Comparison of ENCODE assay signal across 8 cellular contexts in the genomic region with DNA sequence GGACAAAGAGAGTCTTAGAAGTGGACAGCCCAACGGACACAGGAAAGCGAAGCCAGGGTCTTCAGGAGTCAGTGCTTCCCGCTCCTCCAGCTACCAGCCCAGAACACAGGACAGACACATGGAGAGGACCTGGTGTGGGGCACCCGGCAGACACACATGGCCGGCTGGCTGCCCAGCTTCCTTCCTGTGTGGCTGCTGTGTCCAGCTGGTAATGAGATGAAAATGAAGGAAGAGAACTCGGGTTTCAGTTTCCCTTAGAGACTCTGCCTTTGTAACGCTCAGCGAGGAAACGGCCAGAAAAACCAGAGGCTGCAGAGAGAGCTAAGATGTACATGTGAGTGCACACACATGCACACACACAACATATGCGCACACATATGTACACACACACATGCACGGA.
A peak's percentile ranks its signal among the peaks of the same experiment; 100 is the strongest.
DNase-seq lines count a peak whose midpoint lies in the region; ATAC-seq and TF ChIP-seq lines count a peak whose summit lies in the region.

No MANE protein-coding gene starts in this region.

- peaks cover 13% of the 10 kb centered on the region for H3K4me1 Mint-ChIP-seq in endothelial cell (ENCODE audit: unreplicated experiment)

- TF ChIP-seq CTCF in GM13976 (IDR thresholded peaks at IDR 0.05; ENCODE audit: borderline replicate concordance, control extremely low read depth, extremely low read depth, insufficient read depth, missing control alignments) (no peak), lower lobe of right lung (IDR thresholded peaks at IDR 0.05) (no peak), endothelial cell (IDR thresholded peaks at IDR 0.05; ENCODE audit: unreplicated experiment) (no peak)

- H3K9me3 ChIP-seq in lower lobe of right lung, result no peaks in the 10 kb centered on the region

- H3K27ac Mint-ChIP-seq in endothelial cell (ENCODE audit: unreplicated experiment), result no peak overlapping the region

- in situ Hi-C loops in GM13976 (cut with MboI; ENCODE audit: low sequenced_read_pairs, unreplicated experiment), result no loop called here

- H3K27me3 Mint-ChIP-seq in endothelial cell (ENCODE audit: unreplicated experiment), result peaks cover 8% of the 10 kb centered on the region

- peak overlapping the region; percentile 54 for H3K27ac ChIP-seq in lower lobe of right lung

- peak overlapping the region; percentile 10 for H3K4me3 ChIP-seq in lower lobe of right lung

- H3K9me3 Mint-ChIP-seq in endothelial cell (ENCODE audit: unreplicated experiment), result no peaks in the 10 kb centered on the region

- peaks cover 4% of the 10 kb centered on the region for H3K36me3 Mint-ChIP-seq in endothelial cell (ENCODE audit: low read depth, unreplicated experiment)

- H3K36me3 ChIP-seq in lower lobe of right lung, result peaks cover 20% of the 10 kb centered on the region

- ATAC-seq in GM21528 (IDR thresholded peaks at IDR 0.05; ENCODE audit: low FRiP score, unreplicated experiment) (peak; percentile 47), lower lobe of right lung (peak; percentile 50)

- H3K4me3 Mint-ChIP-seq in endothelial cell (ENCODE audit: unreplicated experiment), result no peak overlapping the region

- H3K4me1 ChIP-seq in lower lobe of right lung, result peaks cover 23% of the 10 kb centered on the region

- intact Hi-C loops in lower lobe of right lung (cut with DNase I), result no loop called here

- H3K27me3 ChIP-seq in lower lobe of right lung (ENCODE audit: low read depth), result no peaks in the 10 kb centered on the region

- peak; percentile 80 for DNase-seq in GM13976 (ENCODE audit: low spot score)
- DNase-seq in NAMALWA (ENCODE audit: low spot score), result peak; percentile 61
- DNase-seq in lower lobe of right lung, result peak; percentile 66
- DNase-seq in DMS114 treated with DMSO at 0.1 percent for 48 hours (lab: John Stamatoyannopoulos, UW; ENCODE audit: unreplicated experiment), result no peak
- DNase-seq in NCI-H510A treated with DMSO at 0.1 percent for 48 hours (lab: John Stamatoyannopoulos, UW), result no peak
- no peak for DNase-seq in NCI-H446 treated with DMSO at 0.1 percent for 48 hours (lab: John Stamatoyannopoulos, UW)
- DNase-seq in endothelial cell (ENCODE audit: low spot score), result no peak

Comparison
In these comparisons a context has a peak if more than half of its experiments do, and no peak if none do; other contexts are left out.
1. DNase-seq: peak in GM13976 (single experiment), NAMALWA (single experiment) and lower lobe of right lung (single experiment); none in DMS114 treated with DMSO at 0.1 percent for 48 hours (single experiment), NCI-H510A treated with DMSO at 0.1 percent for 48 hours (single experiment), NCI-H446 treated with DMSO at 0.1 percent for 48 hours (single experiment) and endothelial cell (single experiment).